21 cellular contexts compared by ENCODE assay signal in the genomic region with DNA sequence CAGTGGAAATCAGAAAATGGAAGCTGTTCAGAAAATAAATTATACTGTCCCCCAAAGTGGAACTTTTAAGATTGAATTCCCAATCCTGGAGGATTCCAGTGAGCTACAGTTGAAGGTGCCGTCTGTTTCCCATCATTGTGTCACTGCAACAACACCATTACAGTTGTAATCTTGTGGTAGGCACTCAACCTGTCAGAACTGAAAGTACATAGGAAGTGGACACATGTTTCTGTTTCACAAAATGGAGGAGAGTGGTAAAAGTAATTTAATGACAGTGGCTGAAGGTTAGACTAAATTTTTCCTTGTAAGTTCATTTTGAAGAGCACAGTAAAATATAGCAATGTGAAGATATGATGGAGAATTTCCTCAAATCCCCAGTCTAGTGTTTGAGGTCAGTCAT.
DNase-seq lines count a peak whose midpoint lies in the region; ATAC-seq, FAIRE-seq and TF ChIP-seq lines count a peak whose summit lies in the region.
"Had no signal": no experiment of that assay in that cellular context is flagged by ENCODE, and none has a peak within 500 bp of the region (broad histone marks: within the 10 kb centered on the region; RNA-seq: fewer than 3 reads in every experiment).

No MANE protein-coding gene starts in this region.

- no peak overlapping the region for H2AFZ ChIP-seq in GM12878 (ENCODE audit: control insufficient read depth, low read depth, low read length)

- no peaks in the 10 kb centered on the region for H4K20me1 ChIP-seq in GM12878 (ENCODE audit: control insufficient read depth, insufficient read depth)

- SMC1A ChIA-PET in GM12878 (lab: Charles Lee; ENCODE audit: uncharacterized antibody, unreplicated experiment), result interaction anchor here (1.2 to 1.7 kb wide), 3 partner anchors 10 to 20 kb away, joined by 3 to 4 read pairs (median 3); no protein-coding TSS in a partner anchor

- FAIRE-seq in GM12892 (lab: Jason Lieb, UNC) (peak; percentile 5), GM12878 (lab: Jason Lieb, UNC) (no peak)
- FAIRE-seq: A549 had no signal

- H3K27me3 ChIP-seq in GM12878 (replicated peaks in 1 of 2; ENCODE audit: control insufficient read depth in 2 of 2, insufficient read depth in 2 of 2, low read length in 1 of 2), result no peaks in the 10 kb centered on the region
- H3K27me3 ChIP-seq: BE2C had no signal

- no peak overlapping the region for H3K9ac ChIP-seq in GM12878 (ENCODE audit: control insufficient read depth, insufficient read depth, low read length)

- intact Hi-C loops in GM12878 (cut with micrococcal nuclease; ENCODE audit: unreplicated experiment), result no loop called here
- intact Hi-C loops in head of caudate nucleus (cut with DNase I), result no loop called here

- RAD21 ChIA-PET in GM12878 (lab: Charles Lee; ENCODE audit: unreplicated experiment), result interaction anchor here (1.0 kb wide), 2 partner anchors 27 to 29 kb away, joined by 3 read pairs; no protein-coding TSS in a partner anchor

- BruUV-seq in GM12878 (replicated peaks; lab: Mats Ljungman, UMichigan), result no TSS peak

- in situ Hi-C loops in GM12878 (cut with MboI) (no loop called here), GM13976 (cut with MboI; ENCODE audit: low sequenced_read_pairs, unreplicated experiment) (no loop called here)

- WGBS in GM12878 (ENCODE audit: insufficient coverage, insufficient replicate concordance, low lambda C conversion rate, missing lambda C conversion rate), result 26% methylated on average over 1 of the region's 1 CpG

- ATAC-seq in GM19395 (IDR thresholded peaks at IDR 0.05; ENCODE audit: unreplicated experiment), result peak; percentile 61
- ATAC-seq in HG03175 (IDR thresholded peaks at IDR 0.05; ENCODE audit: unreplicated experiment), result peak; percentile 67
- peak; percentile 40; the same call in 2 of the 3 replicates for ATAC-seq in GM12878
- ATAC-seq in HG03196 (IDR thresholded peaks at IDR 0.05; ENCODE audit: unreplicated experiment), result no peak
- ATAC-seq: A549, PC-3 had no signal

- no peak for TF ChIP-seq CTCF in GM12878 (IDR thresholded peaks at IDR 0.05 in 2 of 3, conservative IDR thresholded peaks at IDR 0.05 in 1 of 3; ENCODE audit: control insufficient read depth in 2 of 3, extremely low read depth in 1 of 3, insufficient read depth in 1 of 3, low read depth in 3 of 3, low read length in 3 of 3)
- TF ChIP-seq CTCF in GM13976 (IDR thresholded peaks at IDR 0.05; ENCODE audit: borderline replicate concordance, control extremely low read depth, extremely low read depth, insufficient read depth, missing control alignments), result no peak

- H3K9me3 ChIP-seq in GM12878 (replicated peaks; ENCODE audit: control insufficient read depth, insufficient read depth, low read length), result no peaks in the 10 kb centered on the region
- H3K9me3 ChIP-seq: A549, BE2C had no signal

- CTCF ChIA-PET in GM12878 (lab: Yijun Ruan, JAX), result interaction anchor here (1.8 to 1.9 kb wide), 2 partner anchors 16 to 32 kb away, joined by 4 to 6 read pairs; no protein-coding TSS in a partner anchor

- H3K27ac ChIP-seq in GM12878 (ENCODE audit: control insufficient read depth, insufficient read depth), result no peak overlapping the region
- H3K27ac ChIP-seq: A549 had no signal

- H3K4me3 ChIP-seq in GM12878, result no peak overlapping the region
- H3K4me3 ChIP-seq: A549 had no signal

- TF ChIP-seq POLR2A in GM12892 (IDR thresholded peaks at IDR 0.05; ENCODE audit: low read depth, low read length) (no peak), GM12878 (IDR thresholded peaks at IDR 0.05; ENCODE audit: low read depth, low read length) (no peak)

- no peaks in the 10 kb centered on the region for H3K4me1 ChIP-seq in GM12878 (ENCODE audit: control insufficient read depth, insufficient read depth, low read length)
- H3K4me1 ChIP-seq: A549, BE2C had no signal

- no peak overlapping the region for H3K4me2 ChIP-seq in GM12878 (ENCODE audit: control insufficient read depth, insufficient read depth)
- H3K4me2 ChIP-seq: A549 had no signal

- no peaks in the 10 kb centered on the region for H3K79me2 ChIP-seq in GM12878 (ENCODE audit: control insufficient read depth, insufficient read depth, low read length)

- TF ChIP-seq EP300 in GM12878 (IDR thresholded peaks at IDR 0.05; ENCODE audit: borderline replicate concordance in 1 of 2, control insufficient read depth in 1 of 2, low read depth in 2 of 2, low read length in 2 of 2), result no peak

- H3K36me3 ChIP-seq in GM12878 (ENCODE audit: control insufficient read depth in 2 of 2, insufficient read depth in 2 of 2, low read length in 1 of 2), result no peaks in the 10 kb centered on the region
- H3K36me3 ChIP-seq: BE2C had no signal

- DNase-seq in GM12892 (ENCODE audit: insufficient read length), result no peak
- no peak for DNase-seq in GM12878 (ENCODE audit: low read depth, low spot score)
- no peak for DNase-seq in head of caudate nucleus
- no peak for DNase-seq in GM13976 (ENCODE audit: low spot score)
- no peak for DNase-seq in NCI-H1417 (lab: John Stamatoyannopoulos, UW)
- DNase-seq: BE2C, EL, GF-D8, H7, Karpas-422, NCI-H1417 treated with DMSO at 0.1 percent for 48 hours, NCI-H187, NCI-H2107, NCI-H446 treated with DMSO at 0.1 percent for 48 hours, NCI-H526 treated with DMSO at 0.1 percent for 48 hours, PC-3, Right ventricle myocardium superior had no signal

- POLR2A ChIA-PET in GM12878 (lab: Charles Lee), result no interaction called here

- no peak for TF ChIP-seq RAD21 in GM12878 (IDR thresholded peaks at IDR 0.05; ENCODE audit: insufficient read depth, low read depth, low read length)

TF ChIP-seq in GM12878, 131 proteins besides CTCF, POLR2A, EP300 and RAD21:
- no peak for TF ChIP-seq CBFB (IDR thresholded peaks at IDR 0.05; ENCODE audit: low read depth)
- no peak for TF ChIP-seq MYC (IDR thresholded peaks at IDR 0.05; ENCODE audit: insufficient read depth, insufficient read length, insufficient replicate concordance, low read length, severe bottlenecking)
- TF ChIP-seq ZNF274 (IDR thresholded peaks at IDR 0.05; ENCODE audit: insufficient read depth, insufficient read length), result no peak
- TF ChIP-seq POLR2AphosphoS5 (IDR thresholded peaks at IDR 0.05; ENCODE audit: low read length), result no peak
- TF ChIP-seq SUPT20H (IDR thresholded peaks at IDR 0.05; ENCODE audit: borderline replicate concordance, control insufficient read depth, low read depth, low read length), result no peak
- TF ChIP-seq, protein P1, sequence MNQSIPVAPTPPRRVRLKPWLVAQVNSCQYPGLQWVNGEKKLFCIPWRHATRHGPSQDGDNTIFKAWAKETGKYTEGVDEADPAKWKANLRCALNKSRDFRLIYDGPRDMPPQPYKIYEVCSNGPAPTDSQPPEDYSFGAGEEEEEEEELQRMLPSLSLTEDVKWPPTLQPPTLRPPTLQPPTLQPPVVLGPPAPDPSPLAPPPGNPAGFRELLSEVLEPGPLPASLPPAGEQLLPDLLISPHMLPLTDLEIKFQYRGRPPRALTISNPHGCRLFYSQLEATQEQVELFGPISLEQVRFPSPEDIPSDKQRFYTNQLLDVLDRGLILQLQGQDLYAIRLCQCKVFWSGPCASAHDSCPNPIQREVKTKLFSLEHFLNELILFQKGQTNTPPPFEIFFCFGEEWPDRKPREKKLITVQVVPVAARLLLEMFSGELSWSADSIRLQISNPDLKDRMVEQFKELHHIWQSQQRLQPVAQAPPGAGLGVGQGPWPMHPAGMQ (IDR thresholded peaks at IDR 0.05; ENCODE audit: borderline replicate concordance), result no peak
- TF ChIP-seq, protein P2, sequence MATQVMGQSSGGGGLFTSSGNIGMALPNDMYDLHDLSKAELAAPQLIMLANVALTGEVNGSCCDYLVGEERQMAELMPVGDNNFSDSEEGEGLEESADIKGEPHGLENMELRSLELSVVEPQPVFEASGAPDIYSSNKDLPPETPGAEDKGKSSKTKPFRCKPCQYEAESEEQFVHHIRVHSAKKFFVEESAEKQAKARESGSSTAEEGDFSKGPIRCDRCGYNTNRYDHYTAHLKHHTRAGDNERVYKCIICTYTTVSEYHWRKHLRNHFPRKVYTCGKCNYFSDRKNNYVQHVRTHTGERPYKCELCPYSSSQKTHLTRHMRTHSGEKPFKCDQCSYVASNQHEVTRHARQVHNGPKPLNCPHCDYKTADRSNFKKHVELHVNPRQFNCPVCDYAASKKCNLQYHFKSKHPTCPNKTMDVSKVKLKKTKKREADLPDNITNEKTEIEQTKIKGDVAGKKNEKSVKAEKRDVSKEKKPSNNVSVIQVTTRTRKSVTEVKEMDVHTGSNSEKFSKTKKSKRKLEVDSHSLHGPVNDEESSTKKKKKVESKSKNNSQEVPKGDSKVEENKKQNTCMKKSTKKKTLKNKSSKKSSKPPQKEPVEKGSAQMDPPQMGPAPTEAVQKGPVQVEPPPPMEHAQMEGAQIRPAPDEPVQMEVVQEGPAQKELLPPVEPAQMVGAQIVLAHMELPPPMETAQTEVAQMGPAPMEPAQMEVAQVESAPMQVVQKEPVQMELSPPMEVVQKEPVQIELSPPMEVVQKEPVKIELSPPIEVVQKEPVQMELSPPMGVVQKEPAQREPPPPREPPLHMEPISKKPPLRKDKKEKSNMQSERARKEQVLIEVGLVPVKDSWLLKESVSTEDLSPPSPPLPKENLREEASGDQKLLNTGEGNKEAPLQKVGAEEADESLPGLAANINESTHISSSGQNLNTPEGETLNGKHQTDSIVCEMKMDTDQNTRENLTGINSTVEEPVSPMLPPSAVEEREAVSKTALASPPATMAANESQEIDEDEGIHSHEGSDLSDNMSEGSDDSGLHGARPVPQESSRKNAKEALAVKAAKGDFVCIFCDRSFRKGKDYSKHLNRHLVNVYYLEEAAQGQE (IDR thresholded peaks at IDR 0.05; ENCODE audit: low read depth, low read length), result no peak
- no peak for TF ChIP-seq SP1 (IDR thresholded peaks at IDR 0.05; ENCODE audit: low read depth, low read length)
- TF ChIP-seq, protein P3, sequence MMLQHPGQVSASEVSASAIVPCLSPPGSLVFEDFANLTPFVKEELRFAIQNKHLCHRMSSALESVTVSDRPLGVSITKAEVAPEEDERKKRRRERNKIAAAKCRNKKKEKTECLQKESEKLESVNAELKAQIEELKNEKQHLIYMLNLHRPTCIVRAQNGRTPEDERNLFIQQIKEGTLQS (IDR thresholded peaks at IDR 0.05; ENCODE audit: borderline replicate concordance, extremely low read depth, low read depth, low read length), result no peak
